18 cellular contexts compared by ENCODE assay signal in genomic region chr10:121553455-121553854, GRCh38. TPM values are rescaled to one million over a fixed set of nuclear protein-coding genes. Genes with fewer than 3 reads are reported as not detected.
DNase-seq lines count a peak whose midpoint lies in the region; FAIRE-seq and TF ChIP-seq lines count a peak whose summit lies in the region.
"Had no signal": no experiment of that assay in that cellular context is flagged by ENCODE, and none has a peak within 500 bp of the region (broad histone marks: within the 10 kb centered on the region; RNA-seq: fewer than 3 reads in every experiment).

No MANE protein-coding gene starts in this region.

- H3K4me3 ChIP-seq in keratinocyte (ENCODE audit: control insufficient read depth in 2 of 3, extremely low read depth in 1 of 3, insufficient read depth in 2 of 3, low read depth in 1 of 3, low read length in 3 of 3) (peak overlapping the region in 1 of 3 experiments; percentile 16), WERI-Rb-1 (ENCODE audit: low read depth, low read length) (no peak overlapping the region), MG63 (no peak overlapping the region)
- H3K4me3 ChIP-seq: sigmoid colon had no signal

- peak overlapping the region; percentile 3 for H3K9ac ChIP-seq in keratinocyte (ENCODE audit: control insufficient read depth, extremely low read depth, insufficient read depth, low read length)

- H3K36me3 ChIP-seq in keratinocyte (ENCODE audit: control insufficient read depth in 2 of 2, extremely low read depth in 1 of 2, insufficient read depth in 2 of 2, low read length in 2 of 2) (peaks cover 11 to 14% of the 10 kb centered on the region in 2 experiments), WERI-Rb-1 (peaks cover 20% of the 10 kb centered on the region), MG63 (no peaks in the 10 kb centered on the region)

- H3K27ac ChIP-seq in RWPE1 (peak overlapping the region; percentile 46; the same call in 1 of the 2 replicates), keratinocyte (ENCODE audit: control insufficient read depth, insufficient read depth, low read length) (peak overlapping the region; percentile 55), WERI-Rb-1 (no peak overlapping the region)

- H3K79me2 ChIP-seq in keratinocyte (ENCODE audit: control insufficient read depth, insufficient read depth, low read length): peaks cover 17% of the 10 kb centered on the region

- dilution Hi-C loops in keratinocyte (cut with MboI; ENCODE audit: extremely low pct_ligation_motif_present, low sequenced_read_pairs): no loop called here

- no peaks in the 10 kb centered on the region for H3K9me1 ChIP-seq in keratinocyte (ENCODE audit: control insufficient read depth, extremely low read depth, insufficient read depth, low read length)

- peaks cover 50% of the 10 kb centered on the region for H3K36me3 Mint-ChIP-seq in type B pancreatic cell
- H3K36me3 Mint-ChIP-seq: CD4-positive, CD25-positive, alpha-beta regulatory T cell; natural killer cell treated with Interleukin-12 subunit alpha and Interleukin-12 subunit beta and Interleukin-15 and Interleukin-18, amount 100 ng/mL, for 72 hours had no signal

- H3K4me1 Mint-ChIP-seq in type B pancreatic cell (ENCODE audit: unreplicated experiment): peaks cover 47% of the 10 kb centered on the region
- H3K4me1 Mint-ChIP-seq: CD4-positive, CD25-positive, alpha-beta regulatory T cell had no signal

- peak; percentile 9 for FAIRE-seq in keratinocyte (lab: Jason Lieb, UNC)
- FAIRE-seq: A204.1, bronchial epithelial cell had no signal

- H4K20me1 ChIP-seq in keratinocyte (ENCODE audit: control insufficient read depth, extremely low read depth, insufficient read depth, low read length): peaks cover 3% of the 10 kb centered on the region

- H3K27ac Mint-ChIP-seq in type B pancreatic cell: peak overlapping the region; percentile 96
- H3K27ac Mint-ChIP-seq: activated naive CD4-positive, alpha-beta T cell treated with anti-CD3 and anti-CD28 coated beads for 36 hours; CD4-positive, CD25-positive, alpha-beta regulatory T cell; natural killer cell treated with Interleukin-12 subunit alpha and Interleukin-12 subunit beta and Interleukin-15 and Interleukin-18, amount 100 ng/mL, for 72 hours had no signal

- CTCF ChIA-PET in RWPE1 (lab: Yijun Ruan, JAX): interaction anchor here (0.6 to 2.2 kb wide), 4 partner anchors 12 to 1505 kb away, joined by 3 to 5 read pairs (median 3); no protein-coding TSS in a partner anchor

- peak overlapping the region; percentile 71 for H3K4me3 Mint-ChIP-seq in type B pancreatic cell
- H3K4me3 Mint-ChIP-seq: activated naive CD4-positive, alpha-beta T cell treated with anti-CD3 and anti-CD28 coated beads for 36 hours; CD4-positive, CD25-positive, alpha-beta regulatory T cell; natural killer cell treated with Interleukin-12 subunit alpha and Interleukin-12 subunit beta and Interleukin-15 and Interleukin-18, amount 100 ng/mL, for 72 hours had no signal

- no peaks in the 10 kb centered on the region for H3K9me3 Mint-ChIP-seq in type B pancreatic cell

- no peak overlapping the region for H2AFZ ChIP-seq in keratinocyte (ENCODE audit: control insufficient read depth, low read length)

- POLR2A ChIA-PET in RWPE1 (lab: Yijun Ruan, JAX; ENCODE audit: low non-redundant PET): no interaction called here

- peak; percentile 30 for DNase-seq in NCI-H2107 treated with DMSO at 0.1 percent for 48 hours (lab: John Stamatoyannopoulos, UW; ENCODE audit: unreplicated experiment)
- no peak for DNase-seq in NCI-H2107 (lab: John Stamatoyannopoulos, UW)
- DNase-seq in RWPE1 (ENCODE audit: low spot score): peak; percentile 15
- DNase-seq in keratinocyte (ENCODE audit: low read depth, low spot score): no peak
- DNase-seq in type B pancreatic cell (ENCODE audit: extremely low spot score, unreplicated experiment): no peak
- no peak for DNase-seq in WERI-Rb-1
- no peak for DNase-seq in MG63
- DNase-seq in kidney glomerular epithelial cell (lab: John Stamatoyannopoulos, UW): no peak
- DNase-seq: activated CD8-positive, alpha-beta memory T cell treated with anti-CD3 and anti-CD28 coated beads, Interleukin-2, amount 50 U/mL, for 4 hours; activated naive CD4-positive, alpha-beta T cell treated with anti-CD3 and anti-CD28 coated beads for 36 hours; CD4-positive, CD25-positive, alpha-beta regulatory T cell; Karpas-422; left ventricle myocardium superior; sigmoid colon; stimulated activated naive CD4-positive, alpha-beta T cell had no signal

- peak overlapping the region; percentile 68 for H3K4me2 ChIP-seq in keratinocyte (ENCODE audit: control insufficient read depth, extremely low read depth, insufficient read depth, low read depth, low read length)

- H3K4me1 ChIP-seq in keratinocyte (ENCODE audit: control insufficient read depth, extremely low read depth, insufficient read depth, low read length): peaks cover 25% of the 10 kb centered on the region

- no peak for TF ChIP-seq CTCF in RWPE1 (conservative IDR thresholded peaks at IDR 0.05; ENCODE audit: low read depth)
- TF ChIP-seq CTCF in keratinocyte (optimal IDR thresholded peaks at IDR 0.05 in 1 of 3, IDR thresholded peaks at IDR 0.05 in 1 of 3, conservative IDR thresholded peaks at IDR 0.05 in 1 of 3; ENCODE audit: extremely low read depth in 1 of 3, insufficient read depth in 2 of 3, low read length in 3 of 3): no peak
- TF ChIP-seq CTCF in type B pancreatic cell (conservative IDR thresholded peaks at IDR 0.05): no peak
- TF ChIP-seq CTCF in WERI-Rb-1 (IDR thresholded peaks at IDR 0.05; ENCODE audit: low read depth, low read length): no peak

- H3K9me3 ChIP-seq in keratinocyte (ENCODE audit: control insufficient read depth, low read depth, low read length): peaks cover 3% of the 10 kb centered on the region
- H3K9me3 ChIP-seq in WERI-Rb-1 (ENCODE audit: severe bottlenecking): no peaks in the 10 kb centered on the region
- no peaks in the 10 kb centered on the region for H3K9me3 ChIP-seq in MG63
- H3K9me3 ChIP-seq: sigmoid colon had no signal

- no peaks in the 10 kb centered on the region for H3K27me3 ChIP-seq in keratinocyte (ENCODE audit: control insufficient read depth, extremely low read depth, insufficient read depth, low read length)
- H3K27me3 ChIP-seq in WERI-Rb-1 (ENCODE audit: insufficient read depth, low read depth, severe bottlenecking): no peaks in the 10 kb centered on the region
- H3K27me3 ChIP-seq in MG63: no peaks in the 10 kb centered on the region
- H3K27me3 ChIP-seq: sigmoid colon had no signal

- H3K27me3 Mint-ChIP-seq in type B pancreatic cell: no peaks in the 10 kb centered on the region

RNA-seq across cellular contexts. Expression of gene FGFR2, which starts 44.8 kb away (rescaled TPM):
- polyA plus RNA-seq in keratinocyte: 12.8 to 23.9 TPM (median 20.6 TPM) in 3 replicates
- polyA plus RNA-seq in keratinocyte (2011; ENCODE audit: low read depth): 6.3 TPM
- polyA plus RNA-seq in keratinocyte (2011; cell fraction: cytosol; rRNA removed): 8.7 and 11.5 TPM in 2 replicates
- polyA plus RNA-seq in keratinocyte (2011; cell fraction: nucleus; rRNA removed): 32.6 and 34.4 TPM in 2 replicates
- polyA plus RNA-seq in keratinocyte (2012; ENCODE audit: low replicate concordance): 9.7 and 18.6 TPM in 2 replicates
- 23.8 to 54.9 TPM (median 29.1 TPM) in 3 replicates for polyA minus RNA-seq in keratinocyte
- polyA minus RNA-seq in keratinocyte (2011; cell fraction: cytosol; rRNA and poly(A)+ RNA removed): 15.2 TPM
- polyA minus RNA-seq in keratinocyte (2011; cell fraction: nucleus; rRNA and poly(A)+ RNA removed): 30.7 and 43.7 TPM in 2 replicates
- 68.8 and 173 TPM in 2 replicates for total RNA-seq in type B pancreatic cell (ENCODE audit: low replicate concordance)
- total RNA-seq in MG63 (2014; rRNA removed; shearing (Covaris generic); ENCODE audit: low replicate concordance): 6.3 and 9.0 TPM in 2 replicates
- total RNA-seq: activated naive CD4-positive, alpha-beta T cell treated with anti-CD3 and anti-CD28 coated beads for 36 hours had no signal

Comparison
In these comparisons a context has a peak if more than half of its experiments do, and no peak if none do; other contexts are left out.
1. DNase-seq: peak in NCI-H2107 treated with DMSO at 0.1 percent for 48 hours (single experiment) and RWPE1 (single experiment); none in NCI-H2107 (single experiment), keratinocyte (single experiment), type B pancreatic cell (single experiment), WERI-Rb-1 (single experiment), MG63 (single experiment) and kidney glomerular epithelial cell (single experiment).